16 cellular contexts compared by ENCODE assay signal in the genomic region with DNA sequence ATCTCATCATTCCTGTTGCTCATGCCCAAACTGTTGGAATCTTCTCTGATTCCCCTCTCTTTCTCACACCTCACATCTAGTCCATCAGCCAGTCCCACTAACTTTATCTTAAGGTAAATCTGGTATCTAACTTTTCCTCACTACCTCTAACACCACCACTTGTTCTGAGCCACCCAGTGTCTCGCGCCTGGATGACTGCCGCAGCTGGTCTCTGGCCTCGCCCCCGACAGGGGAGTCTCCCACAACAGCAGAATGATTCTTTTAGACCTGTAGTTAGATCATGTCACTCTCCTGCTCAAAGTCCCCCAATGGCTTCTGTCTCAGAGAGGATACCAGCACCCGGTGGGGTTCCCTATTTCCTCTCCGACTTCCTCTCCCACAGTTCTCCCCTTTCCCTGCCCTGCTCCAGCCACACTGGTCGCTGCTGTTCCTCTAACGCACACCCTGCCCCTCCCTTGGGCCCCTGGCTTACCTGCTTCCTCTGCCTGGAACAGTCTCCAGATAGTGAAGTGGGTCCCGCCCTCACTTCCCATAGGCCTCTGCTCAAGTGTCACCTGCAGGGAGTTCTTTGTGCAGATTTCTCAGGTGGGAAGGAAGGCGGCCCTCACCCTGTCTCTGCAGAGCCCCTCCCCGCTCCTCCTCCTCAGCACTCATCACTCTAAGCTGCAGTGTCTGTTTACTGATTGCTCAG.
"Had no signal": no experiment of that assay in that cellular context is flagged by ENCODE, and none has a peak within 500 bp of the region (broad histone marks: within the 10 kb centered on the region; RNA-seq: fewer than 3 reads in every experiment).

No MANE protein-coding gene starts in this region.

- FAIRE-seq: endothelial cell of umbilical vein had no signal

- H3K4me3 ChIP-seq: cardiac muscle cell, colonic mucosa, psoas muscle had no signal

- H3K27ac ChIP-seq: cardiac muscle cell, colonic mucosa, foreskin keratinocyte, psoas muscle had no signal

- ATAC-seq: foreskin keratinocyte; psoas muscle; sciatic nerve; stimulated activated naive B cell treated with anti-CD40 and anti-IgM and Interleukin-4, amounts not matched to agents 10 μg/mL and 1 μg/mL and 100 μg/mL, for 72 hours; stimulated activated naive CD8-positive, alpha-beta T cell treated with anti-CD3 and anti-CD28 coated beads, Interleukin-15, amount 100 ng/mL, for 72 hours had no signal

- DNase-seq: colonic mucosa; dermis blood vessel endothelial cell; erythroblast; foreskin keratinocyte; hippocampal formation; mesendoderm; naive B cell; psoas muscle; retina; stimulated activated CD4-positive, alpha-beta T cell treated with anti-CD3 and anti-CD28 coated beads, Interleukin-2, amount 100 ng/mL, for 24 hours; stimulated activated CD4-positive, alpha-beta T cell treated with anti-CD3 and anti-CD28 coated beads, Interleukin-4, amount 100 ng/mL, for 4 hours; stimulated activated naive B cell treated with anti-CD40 and anti-IgM and Interleukin-4, amounts not matched to agents 10 μg/mL and 1 μg/mL and 100 μg/mL, for 72 hours; stimulated activated naive CD8-positive, alpha-beta T cell treated with anti-CD3 and anti-CD28 coated beads, Interleukin-15, amount 100 ng/mL, for 72 hours had no signal

- H3K9me3 ChIP-seq: colonic mucosa, psoas muscle had no signal

- H3K36me3 ChIP-seq: colonic mucosa had no signal

- H3K27me3 ChIP-seq: cardiac muscle cell, colonic mucosa, foreskin keratinocyte had no signal

- H3K4me1 ChIP-seq: colonic mucosa, foreskin keratinocyte, psoas muscle had no signal
